ENCODE assay signal across 3 cellular contexts in the genomic region with DNA sequence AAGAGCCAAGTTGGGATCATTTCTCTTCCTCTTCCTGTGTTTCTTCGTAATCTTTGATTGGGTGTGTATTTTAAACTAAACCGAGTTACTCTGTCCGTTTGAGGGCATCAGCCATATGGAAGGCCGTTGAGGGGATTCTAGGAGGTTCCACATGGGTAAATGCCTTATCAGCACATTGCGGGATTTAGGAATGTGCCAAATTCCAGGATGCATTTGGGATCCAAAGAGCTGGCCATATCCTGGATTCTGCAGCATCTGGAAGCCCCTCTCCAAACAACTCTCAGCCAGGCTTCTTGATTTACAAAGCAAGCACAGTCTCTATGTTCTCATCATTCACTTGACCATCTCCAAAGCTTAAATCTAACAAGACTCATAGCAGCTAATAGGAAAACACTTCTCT.
TF ChIP-seq lines count a peak whose summit lies in the region.

No MANE protein-coding gene starts in this region.

TF ChIP-seq in A549, 52 proteins besides CTCF, POLR2A, EP300 and RAD21 (continued from another document):
- TF ChIP-seq MAFK (IDR thresholded peaks at IDR 0.05; ENCODE audit: partially characterized antibody): peak; percentile 79

TF ChIP-seq in IMR-90, 13 proteins besides CTCF, POLR2A, EP300 and RAD21 (continued from another document):
- no peak for TF ChIP-seq MAZ (IDR thresholded peaks at IDR 0.05; ENCODE audit: borderline replicate concordance, low read depth, low read length)

TF ChIP-seq in HEK293T, 16 proteins besides CTCF, POLR2A, EP300 and RAD21 (continued from another document):
- TF ChIP-seq SP1 (IDR thresholded peaks at IDR 0.05) (no peak), SUZ12 (IDR thresholded peaks at IDR 0.05) (no peak), LEF1 (IDR thresholded peaks at IDR 0.05; ENCODE audit: borderline replicate concordance) (no peak), NFRKB (IDR thresholded peaks at IDR 0.05) (no peak), FOXK2 (IDR thresholded peaks at IDR 0.05) (no peak), L3MBTL2 (conservative IDR thresholded peaks at IDR 0.05) (no peak), BHLHE40 (IDR thresholded peaks at IDR 0.05; ENCODE audit: borderline replicate concordance) (no peak), FOXM1 (IDR thresholded peaks at IDR 0.05; ENCODE audit: borderline replicate concordance) (no peak), TARDBP (IDR thresholded peaks at IDR 0.05) (no peak)
- TF ChIP-seq, protein P1, sequence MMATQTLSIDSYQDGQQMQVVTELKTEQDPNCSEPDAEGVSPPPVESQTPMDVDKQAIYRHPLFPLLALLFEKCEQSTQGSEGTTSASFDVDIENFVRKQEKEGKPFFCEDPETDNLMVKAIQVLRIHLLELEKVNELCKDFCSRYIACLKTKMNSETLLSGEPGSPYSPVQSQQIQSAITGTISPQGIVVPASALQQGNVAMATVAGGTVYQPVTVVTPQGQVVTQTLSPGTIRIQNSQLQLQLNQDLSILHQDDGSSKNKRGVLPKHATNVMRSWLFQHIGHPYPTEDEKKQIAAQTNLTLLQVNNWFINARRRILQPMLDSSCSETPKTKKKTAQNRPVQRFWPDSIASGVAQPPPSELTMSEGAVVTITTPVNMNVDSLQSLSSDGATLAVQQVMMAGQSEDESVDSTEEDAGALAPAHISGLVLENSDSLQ (IDR thresholded peaks at IDR 0.05): no peak
